ENCODE assay signal across 25 cellular contexts in the genomic region with DNA sequence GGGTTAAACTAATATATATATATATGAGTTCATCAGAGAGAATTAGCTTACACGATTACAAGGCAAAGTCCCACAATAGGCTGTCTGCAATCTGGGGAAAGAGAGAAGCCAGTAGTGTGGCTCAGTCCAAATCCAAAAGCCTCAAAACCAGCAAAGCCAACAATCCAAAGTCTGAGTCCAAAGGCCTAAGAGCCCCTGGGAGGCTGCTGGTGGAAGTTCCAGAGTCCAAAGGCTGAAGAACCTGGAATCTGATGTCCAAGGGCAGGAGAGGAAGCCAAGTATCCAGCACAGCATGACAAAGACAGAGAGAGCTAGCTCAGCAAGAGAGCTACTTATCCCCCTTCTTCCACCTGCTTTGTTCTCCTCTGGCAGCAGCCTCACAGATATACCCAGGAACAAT.
"Had no signal": no experiment of that assay in that cellular context is flagged by ENCODE, and none has a peak within 500 bp of the region (broad histone marks: within the 10 kb centered on the region; RNA-seq: fewer than 3 reads in every experiment).

No MANE protein-coding gene starts in this region.

- H3K4me1 ChIP-seq: gastrocnemius medialis, psoas muscle, tibial nerve, upper lobe of right lung, uterus had no signal

- H3K4me3 Mint-ChIP-seq: naive thymus-derived CD8-positive, alpha-beta T cell; nephron progenitor cell; stimulated activated naive B cell treated with anti-CD40 and anti-IgM and Interleukin-4, amounts not matched to agents 10 μg/mL and 1 μg/mL and 100 μg/mL, for 72 hours; stimulated activated naive CD8-positive, alpha-beta T cell treated with anti-CD3 and anti-CD28 coated beads, Interleukin-15, Interleukin-2, amounts not matched to agents 100 ng/mL and 50 ng/mL, for 24 hours had no signal

- ATAC-seq: esophagus mucosa; gastrocnemius medialis; naive thymus-derived CD8-positive, alpha-beta T cell; psoas muscle; right cardiac atrium; stimulated activated naive B cell treated with anti-CD40 and anti-IgM and Interleukin-4, amounts not matched to agents 10 μg/mL and 1 μg/mL and 100 μg/mL, for 72 hours; upper lobe of right lung had no signal

- DNase-seq: cortex of kidney; effector CD4-positive, alpha-beta T cell; foreskin fibroblast; gastrocnemius medialis; head of caudate nucleus; mesenchymal stem cell; midbrain; naive thymus-derived CD8-positive, alpha-beta T cell; nephron progenitor cell; nucleus accumbens; ovary; posterior cingulate gyrus; psoas muscle; right cardiac atrium; stimulated activated CD4-positive, alpha-beta T cell treated with anti-CD3 and anti-CD28 coated beads, Interleukin-15, amount 100 ng/mL, for 24 hours; stimulated activated CD4-positive, alpha-beta T cell treated with anti-CD3 and anti-CD28 coated beads, Interleukin-2, amount 100 ng/mL, for 48 hours; stimulated activated naive B cell treated with anti-CD40 and anti-IgM and Interleukin-4, amounts not matched to agents 10 μg/mL and 1 μg/mL and 100 μg/mL, for 72 hours; upper lobe of right lung; uterus had no signal

- H3K27ac Mint-ChIP-seq: naive thymus-derived CD8-positive, alpha-beta T cell; nephron progenitor cell; stimulated activated naive B cell treated with anti-CD40 and anti-IgM and Interleukin-4, amounts not matched to agents 10 μg/mL and 1 μg/mL and 100 μg/mL, for 72 hours; stimulated activated naive CD8-positive, alpha-beta T cell treated with anti-CD3 and anti-CD28 coated beads, Interleukin-15, Interleukin-2, amounts not matched to agents 100 ng/mL and 50 ng/mL, for 24 hours had no signal

- H3K4me3 ChIP-seq: gastrocnemius medialis, ovary, psoas muscle, skin epidermis, thoracic aorta, tibial nerve, upper lobe of right lung, uterus had no signal

- H3K27ac ChIP-seq: epithelial cell of prostate, gastrocnemius medialis, ovary, psoas muscle, skin epidermis, thoracic aorta, tibial nerve, upper lobe of right lung, uterus had no signal

- H3K36me3 ChIP-seq: gastrocnemius medialis, ovary, thoracic aorta, tibial nerve, upper lobe of right lung, uterus had no signal

- H3K27me3 ChIP-seq: gastrocnemius medialis, ovary, tibial nerve, upper lobe of right lung, uterus had no signal

- H3K36me3 Mint-ChIP-seq: naive thymus-derived CD8-positive, alpha-beta T cell; stimulated activated naive B cell treated with anti-CD40 and anti-IgM and Interleukin-4, amounts not matched to agents 10 μg/mL and 1 μg/mL and 100 μg/mL, for 72 hours had no signal

- H3K4me1 Mint-ChIP-seq: naive thymus-derived CD8-positive, alpha-beta T cell; nephron progenitor cell; stimulated activated naive B cell treated with anti-CD40 and anti-IgM and Interleukin-4, amounts not matched to agents 10 μg/mL and 1 μg/mL and 100 μg/mL, for 72 hours had no signal

- H3K9me3 Mint-ChIP-seq: nephron progenitor cell had no signal

- H3K27me3 Mint-ChIP-seq: naive thymus-derived CD8-positive, alpha-beta T cell; stimulated activated naive B cell treated with anti-CD40 and anti-IgM and Interleukin-4, amounts not matched to agents 10 μg/mL and 1 μg/mL and 100 μg/mL, for 72 hours; stimulated activated naive CD8-positive, alpha-beta T cell treated with anti-CD3 and anti-CD28 coated beads, Interleukin-15, Interleukin-2, amounts not matched to agents 100 ng/mL and 50 ng/mL, for 24 hours had no signal
